Comparison of ENCODE assay signal across 14 cellular contexts in the genomic region with DNA sequence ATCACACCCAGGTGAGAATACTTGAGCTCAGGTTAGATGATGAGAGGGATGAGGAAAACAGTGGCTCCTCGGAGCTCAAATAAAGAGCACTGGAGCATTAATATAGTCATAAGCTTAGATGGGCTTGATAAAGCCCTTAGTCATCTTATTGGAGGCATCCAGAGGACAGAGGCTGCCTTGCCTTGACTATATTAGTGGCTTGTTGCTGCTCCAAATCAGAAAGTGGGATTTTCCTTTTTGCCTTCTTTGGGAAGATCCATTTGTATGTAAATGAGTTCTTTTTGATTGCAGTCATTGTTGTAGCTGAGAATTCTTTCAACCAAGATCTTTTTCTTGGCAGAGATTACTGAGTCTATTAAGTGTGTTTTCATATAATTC. TPM values are rescaled to one million over a fixed set of nuclear protein-coding genes. Genes with fewer than 3 reads are reported as not detected.
DNase-seq lines count a peak whose midpoint lies in the region; ATAC-seq, FAIRE-seq and TF ChIP-seq lines count a peak whose summit lies in the region.
"Had no signal": no experiment of that assay in that cellular context is flagged by ENCODE, and none has a peak within 500 bp of the region (broad histone marks: within the 10 kb centered on the region; RNA-seq: fewer than 3 reads in every experiment).

No MANE protein-coding gene starts in this region.

- TF ChIP-seq CTCF in ascending aorta (IDR thresholded peaks at IDR 0.05) (no peak), fibroblast of the aortic adventitia (IDR thresholded peaks at IDR 0.05; ENCODE audit: insufficient read depth, low read length) (no peak)

- H3K4me1 Mint-ChIP-seq in stimulated activated effector memory CD8-positive, alpha-beta T cell treated with anti-CD3 and anti-CD28 coated beads, Interleukin-12 subunit alpha, Interleukin-12 subunit beta, amount 100 ng/mL, for 72 hours: peaks cover 16% of the 10 kb centered on the region

- 31% methylated on average over 1 of the region's 1 CpG for WGBS in right cardiac atrium

- peaks cover 5% of the 10 kb centered on the region for H3K36me3 Mint-ChIP-seq in stimulated activated effector memory CD8-positive, alpha-beta T cell treated with anti-CD3 and anti-CD28 coated beads, Interleukin-12 subunit alpha, Interleukin-12 subunit beta, amount 100 ng/mL, for 72 hours
- H3K36me3 Mint-ChIP-seq: CD14-positive monocyte had no signal

- H3K9me3 ChIP-seq in HUES48 (ENCODE audit: control insufficient read depth, insufficient read depth, low read length) (no peaks in the 10 kb centered on the region), ascending aorta (no peaks in the 10 kb centered on the region), right cardiac atrium (ENCODE audit: control insufficient read depth, low read length) (no peaks in the 10 kb centered on the region)
- H3K9me3 ChIP-seq: SJCRH30 had no signal

- H3K36me3 ChIP-seq in HUES48 (ENCODE audit: control insufficient read depth, insufficient read depth, low read length) (no peaks in the 10 kb centered on the region), ascending aorta (no peaks in the 10 kb centered on the region)
- H3K36me3 ChIP-seq: SJCRH30 had no signal

- no peaks in the 10 kb centered on the region for H3K9me3 Mint-ChIP-seq in stimulated activated effector memory CD8-positive, alpha-beta T cell treated with anti-CD3 and anti-CD28 coated beads, Interleukin-12 subunit alpha, Interleukin-12 subunit beta, amount 100 ng/mL, for 72 hours

- H3K27ac Mint-ChIP-seq in stimulated activated effector memory CD8-positive, alpha-beta T cell treated with anti-CD3 and anti-CD28 coated beads, Interleukin-12 subunit alpha, Interleukin-12 subunit beta, amount 100 ng/mL, for 72 hours: peak overlapping the region; percentile 94
- H3K27ac Mint-ChIP-seq: CD14-positive monocyte had no signal

- peak overlapping the region; percentile 74 for H3K27ac ChIP-seq in HUES48 (ENCODE audit: low read depth, low read length)
- H3K27ac ChIP-seq in ascending aorta: peak overlapping the region; percentile 4 to 86
- H3K27ac ChIP-seq in right cardiac atrium (ENCODE audit: low read length): no peak overlapping the region
- H3K27ac ChIP-seq: foreskin keratinocyte, SJCRH30 had no signal

- peak overlapping the region; percentile 55 for H3K4me3 Mint-ChIP-seq in stimulated activated effector memory CD8-positive, alpha-beta T cell treated with anti-CD3 and anti-CD28 coated beads, Interleukin-12 subunit alpha, Interleukin-12 subunit beta, amount 100 ng/mL, for 72 hours
- H3K4me3 Mint-ChIP-seq: CD14-positive monocyte had no signal

- no peak overlapping the region for H3K9ac ChIP-seq in HUES48 (ENCODE audit: low read depth, low read length)

- DNase-seq in ascending aorta (ENCODE audit: low spot score in 2 of 2): no peak
- peak; percentile 79 for DNase-seq in fibroblast of the aortic adventitia (ENCODE audit: low read depth)
- no peak for DNase-seq in stimulated activated effector memory CD8-positive, alpha-beta T cell treated with anti-CD3 and anti-CD28 coated beads, Interleukin-12 subunit alpha, Interleukin-12 subunit beta, amount 100 ng/mL, for 72 hours (ENCODE audit: low spot score in 2 of 2)
- no peak for DNase-seq in left lobe of liver (ENCODE audit: low spot score)
- no peak for DNase-seq in right cardiac atrium
- DNase-seq in urothelium cell line (ENCODE audit: low spot score): no peak
- DNase-seq: activated naive CD4-positive, alpha-beta T cell treated with anti-CD3 and anti-CD28 coated beads, Interleukin-2, amount 50 U/mL, for 16 hours; EL; foreskin keratinocyte; SJCRH30 had no signal

- peaks cover 28% of the 10 kb centered on the region for H3K4me1 ChIP-seq in HUES48 (ENCODE audit: control insufficient read depth, insufficient read depth, low read length)
- peaks cover 12 to 60% of the 10 kb centered on the region in 2 donors for H3K4me1 ChIP-seq in ascending aorta
- H3K4me1 ChIP-seq in right cardiac atrium (ENCODE audit: control insufficient read depth, insufficient read depth, low read length): peaks cover 23% of the 10 kb centered on the region

- H3K4me3 ChIP-seq in HUES48 (ENCODE audit: low read depth, low read length): no peak overlapping the region
- no peak overlapping the region for H3K4me3 ChIP-seq in ascending aorta
- no peak overlapping the region for H3K4me3 ChIP-seq in fibroblast of the aortic adventitia (ENCODE audit: low read depth, low read length)
- no peak overlapping the region for H3K4me3 ChIP-seq in right cardiac atrium (ENCODE audit: low read length)
- H3K4me3 ChIP-seq: SJCRH30 had no signal

- ATAC-seq in stimulated activated effector memory CD8-positive, alpha-beta T cell treated with anti-CD3 and anti-CD28 coated beads, Interleukin-12 subunit alpha, Interleukin-12 subunit beta, amount 100 ng/mL, for 72 hours: no peak
- ATAC-seq in left lobe of liver (no peak), right cardiac atrium (no peak), GM21515 (IDR thresholded peaks at IDR 0.05; ENCODE audit: unreplicated experiment) (no peak)

- no peaks in the 10 kb centered on the region for H3K27me3 ChIP-seq in HUES48 (ENCODE audit: control insufficient read depth, insufficient read depth, low read length)
- no peaks in the 10 kb centered on the region for H3K27me3 ChIP-seq in ascending aorta
- no peaks in the 10 kb centered on the region for H3K27me3 ChIP-seq in right cardiac atrium (ENCODE audit: control insufficient read depth, insufficient read depth)
- H3K27me3 ChIP-seq: foreskin keratinocyte, SJCRH30 had no signal

- FAIRE-seq in urothelium cell line (lab: Jason Lieb, UNC): no peak
- FAIRE-seq: HTR-8/SVneo had no signal

- intact Hi-C loops in ascending aorta (cut with DNase I) (loop anchor here (2.0 kb wide), 1 partner anchor 565 kb away; no protein-coding TSS in a partner anchor), right cardiac atrium (cut with DNase I) (no loop called here)

RNA-seq across cellular contexts. Expression of a gene that starts 18.9 kb away (rescaled TPM):
- 56.8 TPM for total RNA-seq in ascending aorta
- 103 and 348 TPM in 2 replicates for total RNA-seq in fibroblast of the aortic adventitia (ENCODE audit: low replicate concordance)
- total RNA-seq in left lobe of liver: 9.6 TPM
- total RNA-seq in right cardiac atrium: 100 to 1,000 TPM in 3 of 4 donors, 10 to 100 TPM in 1; 57.9 to 219 (median 166) TPM
- 151 TPM for polyA plus RNA-seq in right cardiac atrium

RNA-seq across cellular contexts. Expression of a gene that starts 29.8 kb away (rescaled TPM):
- 34.5 TPM for total RNA-seq in ascending aorta
- 47.1 and 65.3 TPM in 2 replicates for total RNA-seq in fibroblast of the aortic adventitia (ENCODE audit: low replicate concordance)
- 16.7 TPM for total RNA-seq in left lobe of liver
- total RNA-seq in right cardiac atrium: 10 to 100 TPM; 20.5 to 32.2 (median 23.3) TPM
- polyA plus RNA-seq in right cardiac atrium: 10.8 TPM
